In the genomic region with DNA sequence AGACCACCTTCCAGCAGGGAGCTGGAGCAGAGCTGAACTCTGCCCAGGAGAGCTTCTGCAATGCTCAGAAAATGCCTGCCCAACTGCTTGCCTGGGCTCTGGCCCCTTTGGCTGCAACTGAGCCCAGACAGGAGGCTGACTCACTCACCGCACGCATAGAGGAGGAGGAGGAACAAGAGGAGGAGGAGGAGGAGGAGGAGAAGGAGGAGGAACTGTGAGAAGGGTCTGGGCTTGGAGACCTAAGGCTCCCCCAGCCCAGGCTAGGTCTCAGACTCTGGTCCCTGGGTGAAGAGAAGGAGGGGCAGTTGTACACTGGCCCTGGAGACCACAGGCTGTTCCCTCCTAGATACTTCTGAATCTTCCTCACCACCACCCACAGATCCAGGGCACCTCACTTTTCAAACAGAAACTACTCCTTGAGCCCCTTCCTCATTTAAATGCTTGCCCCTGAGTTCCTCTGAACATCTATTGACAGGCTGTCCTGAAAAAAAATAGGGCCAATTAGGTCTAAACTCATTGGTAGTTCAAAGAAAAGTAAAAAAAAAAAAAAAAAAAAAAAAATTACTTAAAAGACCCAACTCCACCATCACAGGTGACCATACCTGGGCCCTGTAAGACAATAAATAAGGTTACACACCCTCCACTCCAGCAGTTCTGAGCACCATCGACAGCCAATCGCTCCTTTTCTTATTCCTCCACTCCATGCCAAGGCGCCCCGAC, we compare ENCODE assay signal across 8 cellular contexts. TPM values are rescaled to one million over a fixed set of nuclear protein-coding genes. Genes with fewer than 3 reads are reported as not detected.
DNase-seq lines count a peak whose midpoint lies in the region; ATAC-seq and TF ChIP-seq lines count a peak whose summit lies in the region.

No MANE protein-coding gene starts in this region.

- H2AFZ ChIP-seq in OCI-LY7 (ENCODE audit: low read length) (peak overlapping the region; percentile 68; the same call in 1 of the 2 replicates), parathyroid adenoma (peak overlapping the region; percentile 71)

- intact Hi-C loops in OCI-LY7 (cut with micrococcal nuclease; ENCODE audit: unreplicated experiment): loop anchor here (5.0 kb wide), 1 partner anchor 58 kb away; the partner anchor contains the start of gene TMEM106C

- H3K9me3 ChIP-seq in OCI-LY7 (ENCODE audit: low read length) (no peaks in the 10 kb centered on the region), parathyroid adenoma (ENCODE audit: control insufficient read depth, low read length) (no peaks in the 10 kb centered on the region)

- peak overlapping the region; percentile 84 for H3K9ac ChIP-seq in parathyroid adenoma

- POLR2A ChIA-PET in OCI-LY7 (lab: Charles Lee): interaction anchor here (0.6 to 1.2 kb wide), 3 partner anchors 29 to 318 kb away, joined by 3 read pairs; no protein-coding TSS in a partner anchor

- CTCF ChIA-PET in OCI-LY7 (lab: Charles Lee; ENCODE audit: unreplicated experiment): interaction anchor here (0.6 kb wide), 1 partner anchor 16 kb away, joined by 4 read pairs; no protein-coding TSS in a partner anchor

- DNase-seq in GM06990 (ENCODE audit: extremely low read depth, insufficient read length) (no peak), OCI-LY7 (ENCODE audit: low spot score) (no peak), fibroblast of villous mesenchyme (ENCODE audit: low read depth) (peak; percentile 83), G401 (ENCODE audit: low spot score) (no peak), NCI-H2196 treated with DMSO at 0.1 percent for 48 hours (lab: John Stamatoyannopoulos, UW; ENCODE audit: unreplicated experiment) (no peak)
- peak; percentile 56 for DNase-seq in activated T-cell treated with anti-CD3 and anti-CD28 coated beads, Interleukin-2, amount 50 U/mL, for 4 hours

- in situ Hi-C loops in G401 (cut with HindIII; ENCODE audit: low sequenced_read_pairs): no loop called here

- H3K4me3 ChIP-seq in GM06990 (replicated peaks; ENCODE audit: low read depth, low read length) (peak overlapping the region; percentile 60), OCI-LY7 (ENCODE audit: low read depth, low read length, poor library complexity, severe bottlenecking) (peak overlapping the region; percentile 71), fibroblast of villous mesenchyme (ENCODE audit: low read depth, low read length) (peak overlapping the region; percentile 78), parathyroid adenoma (ENCODE audit: low read depth, low read length) (peak overlapping the region; percentile 88)

- peaks cover 4% of the 10 kb centered on the region for H3K27me3 Mint-ChIP-seq in activated T-cell treated with anti-CD3 and anti-CD28 coated beads, Interleukin-2, amount 50 U/mL, for 4 hours (ENCODE audit: low read depth)

- H3K36me3 Mint-ChIP-seq in activated T-cell treated with anti-CD3 and anti-CD28 coated beads, Interleukin-2, amount 50 U/mL, for 4 hours (ENCODE audit: insufficient read depth): peaks cover 9% of the 10 kb centered on the region

- peak overlapping the region; percentile 97 for H3K4me3 Mint-ChIP-seq in activated T-cell treated with anti-CD3 and anti-CD28 coated beads, Interleukin-2, amount 50 U/mL, for 4 hours

- H3K27me3 ChIP-seq in GM06990 (replicated peaks; ENCODE audit: control insufficient read depth, insufficient read depth, low read length): 0 out of 2 replicates have a peak, but pooled peaks cover 2% of the 10 kb centered on the region
- H3K27me3 ChIP-seq in parathyroid adenoma (ENCODE audit: control insufficient read depth, insufficient read depth, low read length): no peaks in the 10 kb centered on the region

- H3K4me1 ChIP-seq in OCI-LY7 (ENCODE audit: insufficient read depth, low read length, poor library complexity, severe bottlenecking): peaks cover 15% of the 10 kb centered on the region
- peaks cover 31% of the 10 kb centered on the region for H3K4me1 ChIP-seq in parathyroid adenoma

- H3K4me1 Mint-ChIP-seq in activated T-cell treated with anti-CD3 and anti-CD28 coated beads, Interleukin-2, amount 50 U/mL, for 4 hours (ENCODE audit: low read depth): peaks cover 52% of the 10 kb centered on the region

- H3K4me2 ChIP-seq in OCI-LY7 (ENCODE audit: low read length) (peak overlapping the region; percentile 98), parathyroid adenoma (ENCODE audit: low read length) (peak overlapping the region; percentile 92)

- H3K79me2 ChIP-seq in OCI-LY7 (ENCODE audit: insufficient read depth, low read depth, low read length) (no peaks in the 10 kb centered on the region), parathyroid adenoma (peaks cover 57% of the 10 kb centered on the region)

- H4K20me1 ChIP-seq in OCI-LY7 (ENCODE audit: insufficient read depth, low read length): no peaks in the 10 kb centered on the region

- peak; percentile 72 to 77 for ATAC-seq in activated T-cell treated with anti-CD3 and anti-CD28 coated beads, Interleukin-2, amount 50 U/mL, for 4 hours
- no peak for ATAC-seq in HG02973 (IDR thresholded peaks at IDR 0.05; ENCODE audit: unreplicated experiment)

- H3K9me2 ChIP-seq in OCI-LY7 (ENCODE audit: insufficient read depth, low read length): no peaks in the 10 kb centered on the region

- TF ChIP-seq CTCF in GM06990 (IDR thresholded peaks at IDR 0.05; ENCODE audit: insufficient read depth, low read length, poor library complexity, severe bottlenecking): no peak
- TF ChIP-seq CTCF in OCI-LY7 (conservative IDR thresholded peaks at IDR 0.05; ENCODE audit: low read length): no peak
- no peak for TF ChIP-seq CTCF in fibroblast of villous mesenchyme (IDR thresholded peaks at IDR 0.05; ENCODE audit: insufficient read depth, low read depth, low read length)
- TF ChIP-seq CTCF in parathyroid adenoma (IDR thresholded peaks at IDR 0.05): no peak

- no peaks in the 10 kb centered on the region for H3K9me3 Mint-ChIP-seq in activated T-cell treated with anti-CD3 and anti-CD28 coated beads, Interleukin-2, amount 50 U/mL, for 4 hours

- H3K36me3 ChIP-seq in GM06990 (ENCODE audit: control insufficient read depth, insufficient read depth, low read length) (no peaks in the 10 kb centered on the region), OCI-LY7 (ENCODE audit: insufficient read depth, low read length) (no peaks in the 10 kb centered on the region), parathyroid adenoma (ENCODE audit: control insufficient read depth, insufficient read depth, low read length) (no peaks in the 10 kb centered on the region)

- H3K27ac ChIP-seq in OCI-LY7 (ENCODE audit: low read depth, low read length, poor library complexity, severe bottlenecking) (no peak overlapping the region), parathyroid adenoma (peak overlapping the region; percentile 96)

- BruUV-seq in OCI-LY7 (replicated peaks; lab: Mats Ljungman, UMichigan): no TSS peak

RNA-seq across cellular contexts. Expression of gene VDR, which starts 0.7 kb away (rescaled TPM):
- total RNA-seq in OCI-LY7 (2014; rRNA removed; shearing (Covaris generic)): 4.8 and 5.4 TPM in 2 replicates
- 1.9 and 2.4 TPM in 2 replicates for total RNA-seq in OCI-LY7 (2022)
- 10 to 100 TPM; 83.5 to 95.1 (median 87.3) TPM for total RNA-seq in activated T-cell treated with anti-CD3 and anti-CD28 coated beads, Interleukin-2, amount 50 U/mL, for 4 hours
- 8.2 and 18.4 TPM in 2 replicates for total RNA-seq in fibroblast of villous mesenchyme
- 0.06 and 0.07 TPM in 2 replicates for total RNA-seq in G401 (2014; rRNA removed; shearing (Covaris generic))

RNA-seq across cellular contexts. Expression of gene TMEM106C, which starts 59.3 kb away (rescaled TPM):
- 158 and 182 TPM in 2 replicates for total RNA-seq in OCI-LY7 (2014; rRNA removed; shearing (Covaris generic))
- total RNA-seq in OCI-LY7 (2022): 123 and 129 TPM in 2 replicates
- total RNA-seq in activated T-cell treated with anti-CD3 and anti-CD28 coated beads, Interleukin-2, amount 50 U/mL, for 4 hours: 10 to 100 TPM; 60.7 to 72.8 (median 63.1) TPM
- 60.2 and 100 TPM in 2 replicates for total RNA-seq in fibroblast of villous mesenchyme
- total RNA-seq in G401 (2014; rRNA removed; shearing (Covaris generic)): 177 and 211 TPM in 2 replicates

Comparison
In these comparisons a context has a peak if more than half of its experiments do, and no peak if none do; other contexts are left out.
1. DNase-seq: peak in activated T-cell treated with anti-CD3 and anti-CD28 coated beads, Interleukin-2, amount 50 U/mL, for 4 hours (single experiment) and fibroblast of villous mesenchyme (single experiment); none in GM06990 (single experiment), OCI-LY7 (single experiment), G401 (single experiment) and NCI-H2196 treated with DMSO at 0.1 percent for 48 hours (single experiment).
2. Peak in every context shown above with its lines, with median percentiles within 50 percentile points of each other: H3K4me3 ChIP-seq.